ENCODE assay signal across 12 cellular contexts in genomic region chr11:110345756-110346155, GRCh38. TPM values are rescaled to one million over a fixed set of nuclear protein-coding genes. Genes with fewer than 3 reads are reported as not detected.
DNase-seq lines count a peak whose midpoint lies in the region; ATAC-seq, FAIRE-seq and TF ChIP-seq lines count a peak whose summit lies in the region.
"Had no signal": no experiment of that assay in that cellular context is flagged by ENCODE, and none has a peak within 500 bp of the region (broad histone marks: within the 10 kb centered on the region; RNA-seq: fewer than 3 reads in every experiment).

No MANE protein-coding gene starts in this region.

- CTCF ChIA-PET in WTC11 (lab: Charles Lee): no interaction called here

- no peaks in the 10 kb centered on the region for H3K9me3 ChIP-seq in pancreas
- H3K9me3 ChIP-seq in adrenal gland (replicated peaks in 1 of 3): no peaks in the 10 kb centered on the region

- no peak for TF ChIP-seq POLR2A in adrenal gland (IDR thresholded peaks at IDR 0.05)

- H3K36me3 ChIP-seq in pancreas: no peaks in the 10 kb centered on the region
- no peaks in the 10 kb centered on the region for H3K36me3 ChIP-seq in adrenal gland (replicated peaks in 1 of 2)

- H3K4me1 ChIP-seq in pancreas (peaks cover 0 to 10% (median 0%) of the 10 kb centered on the region in 3 donors), adrenal gland (replicated peaks in 1 of 2) (peaks cover 16 to 19% of the 10 kb centered on the region in 2 donors)

- H3K4me1 Mint-ChIP-seq in activated CD4-positive, alpha-beta T cell treated with anti-CD3 and anti-CD28 coated beads, Interleukin-2, amount 10 ng/mL, durations not matched to agents 24 days and 14 days: peaks cover 57% of the 10 kb centered on the region
- peaks cover 3% of the 10 kb centered on the region; the same call in 1 of the 2 replicates for H3K4me1 Mint-ChIP-seq in WTC11

- POLR2A ChIA-PET in WTC11 (lab: Charles Lee): no interaction called here

- H3K4me3 Mint-ChIP-seq in activated CD4-positive, alpha-beta T cell treated with anti-CD3 and anti-CD28 coated beads, Interleukin-2, amount 10 ng/mL, durations not matched to agents 24 days and 14 days: peak overlapping the region; percentile 61
- no peak overlapping the region for H3K4me3 Mint-ChIP-seq in WTC11
- H3K4me3 Mint-ChIP-seq: H9 had no signal

- FAIRE-seq in pancreas (lab: Jason Lieb, UNC): no peak
- FAIRE-seq: A204.1 had no signal

- H3K27me3 ChIP-seq in pancreas (no peaks in the 10 kb centered on the region), adrenal gland (no peaks in the 10 kb centered on the region)

- WGBS in pancreas, 2 donors: 47 to 51% methylated on average over 3 of the region's 3 CpGs
- 64 to 84% (median 67%) methylated on average over 3 of the region's 3 CpGs for WGBS in adrenal gland, 4 donors

- DNase-seq in activated CD4-positive, alpha-beta T cell treated with anti-CD3 and anti-CD28 coated beads, Interleukin-2, amount 10 ng/mL, durations not matched to agents 24 days and 14 days: peak; percentile 66
- no peak for DNase-seq in activated CD4-positive, alpha-beta T cell treated with anti-CD3 and anti-CD28 coated beads for 4 hours
- DNase-seq in WTC11 (ENCODE audit: low spot score) (no peak), pancreas (no peak), adrenal gland (no peak), NCI-H1436 treated with DMSO at 0.1 percent for 48 hours (lab: John Stamatoyannopoulos, UW) (no peak)
- DNase-seq: GDM1, H9, NCI-H446 treated with DMSO at 0.1 percent for 48 hours had no signal

- intact Hi-C loops in activated CD4-positive, alpha-beta T cell treated with anti-CD3 and anti-CD28 coated beads, Interleukin-2, amount 10 ng/mL, durations not matched to agents 24 days and 14 days (cut with micrococcal nuclease): loop anchor here (1.0 to 10.0 kb wide), 6 partner anchors 8 to 1589 kb away; partner anchors contain the start of genes DIXDC1 and POU2AF1
- intact Hi-C loops in pancreas (cut with DNase I): no loop called here
- intact Hi-C loops in adrenal gland (cut with DNase I): no loop called here

- no peak overlapping the region for H3K4me3 ChIP-seq in pancreas
- H3K4me3 ChIP-seq in adrenal gland: no peak overlapping the region

- TF ChIP-seq CTCF in WTC11 (IDR thresholded peaks at IDR 0.05): no peak
- TF ChIP-seq CTCF in pancreas (IDR thresholded peaks at IDR 0.05): no peak
- TF ChIP-seq CTCF in adrenal gland (IDR thresholded peaks at IDR 0.05): no peak

- ATAC-seq in HG02642 (IDR thresholded peaks at IDR 0.05; ENCODE audit: poor library complexity, unreplicated experiment): peak; percentile 43
- ATAC-seq in WTC11: no peak
- peak in 3 of 4 donors; percentile 61 to 80 (median 64) for ATAC-seq in pancreas
- no peak for ATAC-seq in HG02840 (IDR thresholded peaks at IDR 0.05; ENCODE audit: low FRiP score, unreplicated experiment)

- peak overlapping the region; percentile 99 for H3K27ac Mint-ChIP-seq in activated CD4-positive, alpha-beta T cell treated with anti-CD3 and anti-CD28 coated beads, Interleukin-2, amount 10 ng/mL, durations not matched to agents 24 days and 14 days
- H3K27ac Mint-ChIP-seq in WTC11: no peak overlapping the region
- H3K27ac Mint-ChIP-seq: H9 had no signal

- peaks cover 13% of the 10 kb centered on the region for H3K36me3 Mint-ChIP-seq in activated CD4-positive, alpha-beta T cell treated with anti-CD3 and anti-CD28 coated beads, Interleukin-2, amount 10 ng/mL, durations not matched to agents 24 days and 14 days (ENCODE audit: low read depth)
- no peaks in the 10 kb centered on the region for H3K36me3 Mint-ChIP-seq in WTC11

- no peaks in the 10 kb centered on the region for H3K27me3 Mint-ChIP-seq in activated CD4-positive, alpha-beta T cell treated with anti-CD3 and anti-CD28 coated beads, Interleukin-2, amount 10 ng/mL, durations not matched to agents 24 days and 14 days
- no peaks in the 10 kb centered on the region for H3K27me3 Mint-ChIP-seq in WTC11 (ENCODE audit: low read depth)

- peak overlapping the region in 2 of 4 donors; percentile 2 to 11 for H3K27ac ChIP-seq in pancreas
- H3K27ac ChIP-seq in adrenal gland: no peak overlapping the region

- peaks cover 11% of the 10 kb centered on the region for H3K9me3 Mint-ChIP-seq in activated CD4-positive, alpha-beta T cell treated with anti-CD3 and anti-CD28 coated beads, Interleukin-2, amount 10 ng/mL, durations not matched to agents 24 days and 14 days
- H3K9me3 Mint-ChIP-seq in WTC11: peaks cover 12% of the 10 kb centered on the region
- H3K9me3 Mint-ChIP-seq: H9 had no signal

TF ChIP-seq in WTC11, 78 proteins besides CTCF, POLR2A, EP300 and RAD21:
- TF ChIP-seq, protein P1, sequence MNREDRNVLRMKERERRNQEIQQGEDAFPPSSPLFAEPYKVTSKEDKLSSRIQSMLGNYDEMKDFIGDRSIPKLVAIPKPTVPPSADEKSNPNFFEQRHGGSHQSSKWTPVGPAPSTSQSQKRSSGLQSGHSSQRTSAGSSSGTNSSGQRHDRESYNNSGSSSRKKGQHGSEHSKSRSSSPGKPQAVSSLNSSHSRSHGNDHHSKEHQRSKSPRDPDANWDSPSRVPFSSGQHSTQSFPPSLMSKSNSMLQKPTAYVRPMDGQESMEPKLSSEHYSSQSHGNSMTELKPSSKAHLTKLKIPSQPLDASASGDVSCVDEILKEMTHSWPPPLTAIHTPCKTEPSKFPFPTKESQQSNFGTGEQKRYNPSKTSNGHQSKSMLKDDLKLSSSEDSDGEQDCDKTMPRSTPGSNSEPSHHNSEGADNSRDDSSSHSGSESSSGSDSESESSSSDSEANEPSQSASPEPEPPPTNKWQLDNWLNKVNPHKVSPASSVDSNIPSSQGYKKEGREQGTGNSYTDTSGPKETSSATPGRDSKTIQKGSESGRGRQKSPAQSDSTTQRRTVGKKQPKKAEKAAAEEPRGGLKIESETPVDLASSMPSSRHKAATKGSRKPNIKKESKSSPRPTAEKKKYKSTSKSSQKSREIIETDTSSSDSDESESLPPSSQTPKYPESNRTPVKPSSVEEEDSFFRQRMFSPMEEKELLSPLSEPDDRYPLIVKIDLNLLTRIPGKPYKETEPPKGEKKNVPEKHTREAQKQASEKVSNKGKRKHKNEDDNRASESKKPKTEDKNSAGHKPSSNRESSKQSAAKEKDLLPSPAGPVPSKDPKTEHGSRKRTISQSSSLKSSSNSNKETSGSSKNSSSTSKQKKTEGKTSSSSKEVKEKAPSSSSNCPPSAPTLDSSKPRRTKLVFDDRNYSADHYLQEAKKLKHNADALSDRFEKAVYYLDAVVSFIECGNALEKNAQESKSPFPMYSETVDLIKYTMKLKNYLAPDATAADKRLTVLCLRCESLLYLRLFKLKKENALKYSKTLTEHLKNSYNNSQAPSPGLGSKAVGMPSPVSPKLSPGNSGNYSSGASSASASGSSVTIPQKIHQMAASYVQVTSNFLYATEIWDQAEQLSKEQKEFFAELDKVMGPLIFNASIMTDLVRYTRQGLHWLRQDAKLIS (CRISPR knock-in tag; IDR thresholded peaks at IDR 0.05; ENCODE audit: borderline replicate concordance): no peak
- TF ChIP-seq MYBL2 (CRISPR knock-in tag; IDR thresholded peaks at IDR 0.05): no peak
- peak; percentile 61 for TF ChIP-seq GABPB1 (CRISPR knock-in tag; IDR thresholded peaks at IDR 0.05)
- TF ChIP-seq HMGA2 (CRISPR knock-in tag; IDR thresholded peaks at IDR 0.05): no peak

RNA-seq across cellular contexts. Expression of gene RDX, which starts 49.3 kb away (rescaled TPM):
- 87.6 and 88.4 TPM in 2 replicates for total RNA-seq in activated CD4-positive, alpha-beta T cell treated with anti-CD3 and anti-CD28 coated beads, Interleukin-2, amount 10 ng/mL, durations not matched to agents 24 days and 14 days
- total RNA-seq in WTC11 (2021): 71.8 to 77.4 TPM (median 72.9 TPM) in 3 replicates
- 10 to 100 TPM; 45.6 to 97.1 (median 58.9) TPM for total RNA-seq in pancreas
- 10 to 100 TPM; 11.4 to 19.4 TPM for polyA plus RNA-seq in pancreas
- 1,000 to 10,000 TPM in 1 of 8 donors, 100 to 1,000 TPM in 7; 229 to 1,153 (median 673) TPM for total RNA-seq in adrenal gland
- polyA plus RNA-seq in adrenal gland: 100 to 1,000 TPM in 2 of 3 donors, 10 to 100 TPM in 1; 82.4 to 581 (median 196) TPM

Comparison
In these comparisons a context has a peak if more than half of its experiments do, and no peak if none do; other contexts are left out.
1. ATAC-seq: peak in HG02642 (single experiment) and pancreas (3 of 4); none in WTC11 (single experiment) and HG02840 (single experiment).